ENCODE assay signal across 8 cellular contexts in genomic region chr2:185864468-185865260, GRCh38.
A peak's percentile ranks its signal among the peaks of the same experiment; 100 is the strongest.
DNase-seq lines count a peak whose midpoint lies in the region; TF ChIP-seq lines count a peak whose summit lies in the region.
"Not testable (repeated sequence)": the region's sequence is repeated elsewhere in the genome, so short reads cannot be mapped to it uniquely, and the experiment has no call there.

No MANE protein-coding gene starts in this region.

- H3K4me3 Mint-ChIP-seq in chondrocyte (ENCODE audit: unreplicated experiment), result peak overlapping the region; percentile 69
- peak overlapping the region; percentile 76 for H3K4me3 Mint-ChIP-seq in progenitor cell of endocrine pancreas (ENCODE audit: low read depth)

- not testable (repeated sequence) for H3K36me3 Mint-ChIP-seq in chondrocyte (ENCODE audit: low read depth); progenitor cell of endocrine pancreas (ENCODE audit: insufficient read depth)

- peak overlapping the region; percentile 73 for H3K9ac ChIP-seq in ES-I3 (ENCODE audit: low read depth, low read length)
- peak overlapping the region; percentile 78 for H3K9ac ChIP-seq in HUES6 (ENCODE audit: low read length)

- H3K4me1 ChIP-seq in ES-I3 (ENCODE audit: insufficient read depth, low read length), result not testable (repeated sequence)
- H3K4me1 ChIP-seq in HUES6 (ENCODE audit: control insufficient read depth, insufficient read depth, low read length), result peaks cover 12% of the 10 kb centered on the region; the same call in 1 of the 2 replicates

- H3K4me3 ChIP-seq in HUES6 (ENCODE audit: low read depth, low read length), result peak overlapping the region; percentile 74

- H3K27me3 Mint-ChIP-seq in chondrocyte (ENCODE audit: low read depth); progenitor cell of endocrine pancreas: not testable (repeated sequence)

- H3K9me3 ChIP-seq in ES-I3 (ENCODE audit: control insufficient read depth, insufficient read depth, low read length); HUES6 (ENCODE audit: control insufficient read depth, insufficient read depth, low read depth, low read length): not testable (repeated sequence)

- H3K27me3 ChIP-seq in HUES6 (ENCODE audit: control insufficient read depth, insufficient read depth, low read length), result not testable (repeated sequence)

- H3K36me3 ChIP-seq in ES-I3 (ENCODE audit: insufficient read depth, low read length); HUES6 (ENCODE audit: control insufficient read depth, insufficient read depth, low read length): not testable (repeated sequence)

- H3K27ac Mint-ChIP-seq in chondrocyte (ENCODE audit: unreplicated experiment) (peak overlapping the region; percentile 85), progenitor cell of endocrine pancreas (peak overlapping the region; percentile 94)

- H3K27ac ChIP-seq in 22Rv1 (peak overlapping the region; percentile 87), HUES6 (ENCODE audit: low read depth, low read length) (peak overlapping the region; percentile 84; the same call in 1 of the 2 replicates)

- not testable (repeated sequence) for TF ChIP-seq CTCF in 22Rv1 (IDR thresholded peaks at IDR 0.05); chondrocyte (IDR thresholded peaks at IDR 0.05); progenitor cell of endocrine pancreas (IDR thresholded peaks at IDR 0.05; ENCODE audit: unreplicated experiment)

- not testable (repeated sequence) for H3K4me1 Mint-ChIP-seq in chondrocyte (ENCODE audit: low read depth); progenitor cell of endocrine pancreas (ENCODE audit: low read depth)

- in situ Hi-C loops in SK-MEL-5 (cut with HindIII; ENCODE audit: low pct_unique_long_range_greater_than_20kb, low sequenced_read_pairs), result not testable (repeated sequence)

- H3K9me3 Mint-ChIP-seq in chondrocyte (ENCODE audit: low read depth); progenitor cell of endocrine pancreas (ENCODE audit: low read depth): not testable (repeated sequence)

- DNase-seq in NCI-H510A treated with DMSO at 0.1 percent for 48 hours (lab: John Stamatoyannopoulos, UW) (peak; percentile 64), SK-MEL-5 (ENCODE audit: low read depth, low spot score) (peak; percentile 26), islet precursor cell (peak; percentile 73)
- DNase-seq in chondrocyte (ENCODE audit: low spot score); progenitor cell of endocrine pancreas (ENCODE audit: low spot score, unreplicated experiment): not testable (repeated sequence)
